Comparison of ENCODE assay signal across 8 cellular contexts in the genomic region with DNA sequence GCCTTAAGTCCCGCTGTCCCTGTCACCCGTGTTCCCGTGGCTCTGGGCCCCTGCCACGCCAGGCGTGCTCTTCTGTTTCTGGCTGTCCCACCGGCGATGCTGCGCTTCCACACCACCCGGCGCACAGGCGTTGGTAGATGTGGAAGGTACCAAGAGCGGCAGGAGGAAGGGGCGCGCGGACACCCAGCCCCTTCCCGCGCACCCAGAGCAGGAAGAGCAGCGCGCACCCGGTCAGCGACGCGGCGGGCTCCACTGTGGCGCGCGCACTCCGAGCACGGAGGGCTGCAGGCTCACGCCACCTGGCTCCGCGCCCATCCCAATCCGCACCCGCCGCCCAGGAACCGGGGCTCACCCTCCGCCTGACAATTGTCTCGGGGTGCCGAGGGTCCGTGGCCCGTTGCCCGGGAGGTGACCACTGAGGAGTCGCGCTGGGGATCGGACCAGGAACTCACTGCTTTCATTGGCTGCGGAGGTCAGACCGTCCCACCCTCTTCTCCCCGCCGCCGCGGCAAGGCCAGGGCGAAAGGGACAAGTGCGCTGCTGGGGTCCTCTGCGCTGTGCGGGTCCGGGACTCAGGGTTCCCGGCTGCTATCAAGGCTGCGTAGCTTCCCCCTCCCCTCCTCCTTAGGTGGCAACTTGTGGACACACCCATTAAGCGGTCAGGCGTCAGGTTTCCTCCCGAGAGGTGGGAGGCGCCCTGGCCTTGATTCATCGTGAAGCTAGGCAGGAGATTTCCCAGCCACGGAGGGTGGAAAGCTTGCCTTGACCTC.
DNase-seq lines count a peak whose midpoint lies in the region; ATAC-seq and TF ChIP-seq lines count a peak whose summit lies in the region.

No MANE protein-coding gene starts in this region.

- no peaks in the 10 kb centered on the region for H3K36me3 ChIP-seq in upper lobe of right lung

- peak; percentile 33 for TF ChIP-seq POLR2A in GM15510 (IDR thresholded peaks at IDR 0.05; ENCODE audit: borderline replicate concordance, extremely low read depth, insufficient read length)

- ATAC-seq in HG02642 (IDR thresholded peaks at IDR 0.05; ENCODE audit: poor library complexity, unreplicated experiment) (peak; percentile 55), upper lobe of right lung (peak; percentile 90), HG02938 (IDR thresholded peaks at IDR 0.05; ENCODE audit: unreplicated experiment) (no peak)

- H3K4me3 ChIP-seq in upper lobe of right lung: peak overlapping the region; percentile 63

- H3K27ac ChIP-seq in epithelial cell of prostate (no peak overlapping the region), upper lobe of right lung (no peak overlapping the region)

- H3K4me1 ChIP-seq in upper lobe of right lung: peaks cover 4% of the 10 kb centered on the region

- DNase-seq in NCI-H2171 (lab: John Stamatoyannopoulos, UW): peak; percentile 71
- peak; percentile 13 for DNase-seq in activated CD4-positive, alpha-beta T cell treated with anti-CD3 and anti-CD28 coated beads, Interleukin-2, amount 50 U/mL, for 1 hour
- DNase-seq in epithelial cell of prostate (ENCODE audit: low read depth, low spot score): peak; percentile 36
- DNase-seq in middle frontal gyrus (ENCODE audit: extremely low spot score, low spot score): peak; percentile 8
- peak; percentile 86 for DNase-seq in upper lobe of right lung

- H3K27me3 ChIP-seq in upper lobe of right lung: no peaks in the 10 kb centered on the region

- TF ChIP-seq CTCF in upper lobe of right lung (IDR thresholded peaks at IDR 0.05): no peak

- no peaks in the 10 kb centered on the region for H3K9me3 ChIP-seq in upper lobe of right lung

- intact Hi-C loops in upper lobe of right lung (cut with DNase I): no loop called here

Comparison
In these comparisons a context has a peak if more than half of its experiments do, and no peak if none do; other contexts are left out.
1. DNase-seq: peak in every context shown above with its lines; median percentile 86 in upper lobe of right lung; 71 in NCI-H2171; 36 in epithelial cell of prostate; 13 in activated CD4-positive, alpha-beta T cell treated with anti-CD3 and anti-CD28 coated beads, Interleukin-2, amount 50 U/mL, for 1 hour; 8 in middle frontal gyrus.